8 cellular contexts compared by ENCODE assay signal in genomic region chr12:118372541-118373495, GRCh38. TPM values are rescaled to one million over a fixed set of nuclear protein-coding genes. Genes with fewer than 3 reads are reported as not detected.
A peak's percentile ranks its signal among the peaks of the same experiment; 100 is the strongest.
DNase-seq lines count a peak whose midpoint lies in the region; FAIRE-seq and TF ChIP-seq lines count a peak whose summit lies in the region.

Gene TAOK3, minus strand, starts transcription at chr12:118372907. Its CDS starts 117,340 bp downstream, at chr12:118255567.

- no peaks in the 10 kb centered on the region for H3K27me3 Mint-ChIP-seq in activated naive CD4-positive, alpha-beta T cell treated with anti-CD3 and anti-CD28 coated beads for 36 hours (ENCODE audit: low read depth)

- H3K4me3 ChIP-seq in HFF-Myc (replicated peaks; ENCODE audit: low read depth, low read length) (peak within 1 kb of the TSS; percentile 90), neutrophil (ENCODE audit: low read depth in 1 of 2, low read length in 1 of 2) (peak within 1 kb of the TSS; percentile 79 to 83)

- H3K4me1 ChIP-seq in neutrophil (ENCODE audit: control insufficient read depth in 1 of 2, insufficient read depth in 1 of 2, low read depth in 1 of 2, low read length in 1 of 2): peaks cover 58% of the 10 kb centered on the region in 2 experiments

- H3K36me3 Mint-ChIP-seq in activated naive CD4-positive, alpha-beta T cell treated with anti-CD3 and anti-CD28 coated beads for 36 hours (ENCODE audit: low read depth): no peaks in the 10 kb centered on the region

- H3K9me3 ChIP-seq in neutrophil: no peaks in the 10 kb centered on the region

- H3K4me1 Mint-ChIP-seq in activated naive CD4-positive, alpha-beta T cell treated with anti-CD3 and anti-CD28 coated beads for 36 hours (ENCODE audit: low read depth): peaks cover 40% of the 10 kb centered on the region

- peak within 1 kb of the TSS; percentile 95 for H3K4me3 Mint-ChIP-seq in activated naive CD4-positive, alpha-beta T cell treated with anti-CD3 and anti-CD28 coated beads for 36 hours

- no peaks in the 10 kb centered on the region for H3K9me3 Mint-ChIP-seq in activated naive CD4-positive, alpha-beta T cell treated with anti-CD3 and anti-CD28 coated beads for 36 hours

- H3K27ac ChIP-seq in neutrophil (peak within 1 kb of the TSS; percentile 98), substantia nigra (ENCODE audit: low read depth, low read length, poor library complexity, severe bottlenecking) (peak within 1 kb of the TSS; percentile 92)

- H3K27ac Mint-ChIP-seq in activated naive CD4-positive, alpha-beta T cell treated with anti-CD3 and anti-CD28 coated beads for 36 hours: peak within 1 kb of the TSS; percentile 89

- H3K36me3 ChIP-seq in neutrophil: no peaks in the 10 kb centered on the region

- FAIRE-seq in frontal cortex (lab: Jason Lieb, UNC): no peak

- CTCF ChIA-PET in activated naive CD4-positive, alpha-beta T cell treated with anti-CD3 and anti-CD28 coated beads for 36 hours (lab: Charles Lee): interaction anchor here (0.5 to 1.3 kb wide), 5 partner anchors 15 to 318 kb away, joined by 3 to 8 read pairs (median 4); no protein-coding TSS in a partner anchor

- DNase-seq in GM03348 (ENCODE audit: low spot score): peak; percentile 96
- DNase-seq in HFF-Myc (ENCODE audit: extremely low read depth, low read depth): peak; percentile 93
- peak; percentile 98 for DNase-seq in NAMALWA (ENCODE audit: low spot score)
- peak; percentile 98 for DNase-seq in SK-N-DZ (ENCODE audit: low spot score)
- DNase-seq in activated naive CD4-positive, alpha-beta T cell treated with anti-CD3 and anti-CD28 coated beads for 36 hours: peak; percentile 98
- peak; percentile 96 to 97 for DNase-seq in frontal cortex (ENCODE audit: low spot score in 2 of 2)
- DNase-seq in substantia nigra (lab: John Stamatoyannopoulos, UW): peak; percentile 82 to 99 (median 98)

- H3K27me3 ChIP-seq in neutrophil: no peaks in the 10 kb centered on the region

- intact Hi-C loops in activated naive CD4-positive, alpha-beta T cell treated with anti-CD3 and anti-CD28 coated beads for 36 hours (cut with micrococcal nuclease): loop anchor here (1.0 to 10.0 kb wide), 5 partner anchors 14 to 1632 kb away; partner anchors contain the start of gene FBXO21

- TF ChIP-seq CTCF in HFF-Myc (IDR thresholded peaks at IDR 0.05; ENCODE audit: low read depth, low read length, missing control alignments): no peak
- TF ChIP-seq CTCF in neutrophil (IDR thresholded peaks at IDR 0.05): peak; percentile 55

RNA-seq across cellular contexts. Expression of gene TAOK3, which starts in this region (rescaled TPM):
- polyA plus RNA-seq in SK-N-DZ (2014; cell fraction: cytosol; rRNA removed): 10.3 and 12.1 TPM in 2 replicates
- polyA plus RNA-seq in SK-N-DZ (2014; cell fraction: nucleus; rRNA removed): 15.9 and 28.0 TPM in 2 replicates
- 10 to 100 TPM; 49.1 to 49.2 TPM for total RNA-seq in activated naive CD4-positive, alpha-beta T cell treated with anti-CD3 and anti-CD28 coated beads for 36 hours
- 61.1 TPM for total RNA-seq in frontal cortex

Comparison
In these comparisons a context has a peak if more than half of its experiments do, and no peak if none do; other contexts are left out.
1. Peak in every context shown above with its lines: DNase-seq, H3K4me3 ChIP-seq and H3K27ac ChIP-seq.